ENCODE assay signal across 10 cellular contexts in the genomic region with DNA sequence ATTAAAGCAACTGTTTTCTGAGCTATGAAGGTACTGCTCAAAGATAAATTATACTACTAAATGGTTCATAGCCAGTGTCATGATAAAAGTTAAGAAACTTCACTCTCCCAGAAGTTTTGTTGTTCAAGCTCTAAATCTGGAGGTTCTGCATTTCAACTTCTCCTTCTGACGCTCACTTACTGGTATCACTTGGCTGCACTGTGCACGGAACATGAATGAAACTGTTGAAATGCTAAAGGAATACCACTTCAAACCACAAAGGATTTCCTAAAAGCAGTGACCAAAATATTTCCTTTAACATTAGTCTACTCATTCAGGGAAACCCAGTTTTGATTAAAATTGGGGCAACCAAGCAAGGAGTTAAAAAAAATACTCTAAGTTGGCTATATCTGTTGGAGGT.
DNase-seq lines count a peak whose midpoint lies in the region; ATAC-seq lines count a peak whose summit lies in the region.
"Had no signal": no experiment of that assay in that cellular context is flagged by ENCODE, and none has a peak within 500 bp of the region (broad histone marks: within the 10 kb centered on the region; RNA-seq: fewer than 3 reads in every experiment).

No MANE protein-coding gene starts in this region.

- H3K27ac Mint-ChIP-seq in activated naive CD4-positive, alpha-beta T cell treated with anti-CD3 and anti-CD28 coated beads, Interleukin-2, amount 50 U/mL, for 72 hours, result no peak overlapping the region
- H3K27ac Mint-ChIP-seq: activated CD8-positive, alpha-beta T cell treated with anti-CD3 and anti-CD28 coated beads for 36 hours had no signal

- peak; percentile 48 to 49 for ATAC-seq in activated naive CD4-positive, alpha-beta T cell treated with anti-CD3 and anti-CD28 coated beads, Interleukin-2, amount 50 U/mL, for 72 hours
- ATAC-seq in HG03097 (IDR thresholded peaks at IDR 0.05; ENCODE audit: low FRiP score, unreplicated experiment) (no peak), GM21515 (IDR thresholded peaks at IDR 0.05; ENCODE audit: unreplicated experiment) (no peak)
- ATAC-seq: activated CD8-positive, alpha-beta T cell treated with anti-CD3 and anti-CD28 coated beads for 36 hours; psoas muscle had no signal

- DNase-seq in activated naive CD4-positive, alpha-beta T cell treated with anti-CD3 and anti-CD28 coated beads, Interleukin-2, amount 50 U/mL, for 72 hours (ENCODE audit: low spot score in 2 of 2), result no peak
- DNase-seq in activated naive CD4-positive, alpha-beta T cell treated with anti-CD3 and anti-CD28 coated beads, Interleukin-2, amount 50 U/mL, for 16 hours, result no peak
- DNase-seq in OCI-M2 (lab: John Stamatoyannopoulos, UW; ENCODE audit: unreplicated experiment) (peak; percentile 43), fibroblast of gingiva (ENCODE audit: low read depth) (peak; percentile 64), stromal cell of bone marrow (ENCODE audit: low read depth) (peak; percentile 52), NCI-H187 treated with DMSO at 0.1 percent for 48 hours (lab: John Stamatoyannopoulos, UW) (no peak)
- DNase-seq: activated CD8-positive, alpha-beta T cell treated with anti-CD3 and anti-CD28 coated beads for 36 hours; psoas muscle had no signal

- no peaks in the 10 kb centered on the region for H3K9me3 Mint-ChIP-seq in activated naive CD4-positive, alpha-beta T cell treated with anti-CD3 and anti-CD28 coated beads, Interleukin-2, amount 50 U/mL, for 72 hours
- H3K9me3 Mint-ChIP-seq: activated CD8-positive, alpha-beta T cell treated with anti-CD3 and anti-CD28 coated beads for 36 hours had no signal

- H3K36me3 Mint-ChIP-seq in activated naive CD4-positive, alpha-beta T cell treated with anti-CD3 and anti-CD28 coated beads, Interleukin-2, amount 50 U/mL, for 72 hours, result no peaks in the 10 kb centered on the region

Comparison
In these comparisons a context has a peak if more than half of its experiments do, and no peak if none do; other contexts are left out.
1. ATAC-seq: peak in activated naive CD4-positive, alpha-beta T cell treated with anti-CD3 and anti-CD28 coated beads, Interleukin-2, amount 50 U/mL, for 72 hours (2 of 2); none in HG03097 (single experiment) and GM21515 (single experiment).
2. DNase-seq: peak in OCI-M2 (single experiment), fibroblast of gingiva (single experiment) and stromal cell of bone marrow (single experiment); none in activated naive CD4-positive, alpha-beta T cell treated with anti-CD3 and anti-CD28 coated beads, Interleukin-2, amount 50 U/mL, for 72 hours (0 of 2), activated naive CD4-positive, alpha-beta T cell treated with anti-CD3 and anti-CD28 coated beads, Interleukin-2, amount 50 U/mL, for 16 hours (single experiment) and NCI-H187 treated with DMSO at 0.1 percent for 48 hours (single experiment).